In genomic region chr22:29873943-29874342, GRCh38 we compare ENCODE assay signal across 1 cellular context.
A peak's percentile ranks its signal among the peaks of the same experiment; 100 is the strongest.
TF ChIP-seq lines count a peak whose summit lies in the region.

No MANE protein-coding gene starts in this region.

TF ChIP-seq in HEK293, 187 proteins besides CTCF, POLR2A, EP300 and RAD21 (continued from another document):
- TF ChIP-seq PRDM10 (tag by site-specific recombination; IDR thresholded peaks at IDR 0.05) (peak; percentile 56), ZNF664 (tag by site-specific recombination; IDR thresholded peaks at IDR 0.05) (no peak), ZNF18 (tag by site-specific recombination; IDR thresholded peaks at IDR 0.05) (no peak), ZNF26 (tag by site-specific recombination; IDR thresholded peaks at IDR 0.05) (no peak), ZNF335 (tag by site-specific recombination; conservative IDR thresholded peaks at IDR 0.05) (peak; percentile 22; the same call in 1 of the 2 replicates), ZNF645 (tag by site-specific recombination; IDR thresholded peaks at IDR 0.05) (no peak), ZNF830 (tag by site-specific recombination; IDR thresholded peaks at IDR 0.05; ENCODE audit: low read depth) (no peak), ZNF426 (tag by site-specific recombination; IDR thresholded peaks at IDR 0.05) (no peak), INSM2 (tag by site-specific recombination; IDR thresholded peaks at IDR 0.05) (peak; percentile 71; the same call in 1 of the 2 replicates), ZNF423 (tag by site-specific recombination; IDR thresholded peaks at IDR 0.05) (no peak), ZNF549 (tag by site-specific recombination; IDR thresholded peaks at IDR 0.05) (no peak), ZNF2 (tag by site-specific recombination; IDR thresholded peaks at IDR 0.05) (no peak), ZNF292 (tag by site-specific recombination; IDR thresholded peaks at IDR 0.05; ENCODE audit: borderline replicate concordance, low read depth) (no peak), EGR2 (tag by site-specific recombination; IDR thresholded peaks at IDR 0.05; ENCODE audit: low read depth) (no peak), ZNF248 (tag by site-specific recombination; IDR thresholded peaks at IDR 0.05) (no peak), ZNF548 (tag by site-specific recombination; IDR thresholded peaks at IDR 0.05) (no peak), ZNF155 (tag by site-specific recombination; IDR thresholded peaks at IDR 0.05) (no peak), ZSCAN18 (tag by site-specific recombination; IDR thresholded peaks at IDR 0.05) (no peak), ZNF311 (tag by site-specific recombination; IDR thresholded peaks at IDR 0.05; ENCODE audit: borderline replicate concordance) (no peak), SP7 (tag by site-specific recombination; IDR thresholded peaks at IDR 0.05) (0 out of 2 replicates have a peak, but pooled peaks have one; percentile 50), ZNF544 (tag by site-specific recombination; IDR thresholded peaks at IDR 0.05) (no peak), YY1 (tag by site-specific recombination; IDR thresholded peaks at IDR 0.05) (no peak), ZNF16 (tag by site-specific recombination; IDR thresholded peaks at IDR 0.05; ENCODE audit: low read depth) (no peak), ATF2 (tag by site-specific recombination; IDR thresholded peaks at IDR 0.05; ENCODE audit: low read depth) (no peak), ZNF768 (tag by site-specific recombination; IDR thresholded peaks at IDR 0.05) (no peak), ZNF514 (tag by site-specific recombination; IDR thresholded peaks at IDR 0.05) (no peak), HOXC10 (CRISPR knock-in tag; IDR thresholded peaks at IDR 0.05) (no peak), ZNF362 (tag by site-specific recombination; IDR thresholded peaks at IDR 0.05) (peak; percentile 11; the same call in 1 of the 2 replicates), SCRT2 (tag by site-specific recombination; IDR thresholded peaks at IDR 0.05) (peak; percentile 63), MEIS1 (CRISPR knock-in tag; IDR thresholded peaks at IDR 0.05; ENCODE audit: borderline replicate concordance) (no peak), ZSCAN16 (tag by site-specific recombination; IDR thresholded peaks at IDR 0.05) (no peak)
TF ChIP-seq in HEK293: peak in this region for 11.
